Comparison of ENCODE assay signal across 29 cellular contexts in genomic region chr19:46422344-46422743, GRCh38. TPM values are rescaled to one million over a fixed set of nuclear protein-coding genes. Genes with fewer than 3 reads are reported as not detected.
"Had no signal": no experiment of that assay in that cellular context is flagged by ENCODE, and none has a peak within 500 bp of the region (broad histone marks: within the 10 kb centered on the region; RNA-seq: fewer than 3 reads in every experiment).

No MANE protein-coding gene starts in this region.

- H3K36me3 ChIP-seq: ascending aorta, breast epithelium, cardiac muscle cell, colonic mucosa, esophagus squamous epithelium, gastroesophageal sphincter had no signal

- DNase-seq: activated CD4-positive, alpha-beta memory T cell treated with anti-CD3 and anti-CD28 coated beads, Interleukin-2, amount 10 ng/mL, durations not matched to agents 7 days and 5 days; activated CD4-positive, alpha-beta T cell treated with anti-CD3 and anti-CD28 coated beads for 1 hour; activated CD4-positive, alpha-beta T cell treated with anti-CD3 and anti-CD28 coated beads for 4 hours; activated CD4-positive, alpha-beta T cell treated with anti-CD3 and anti-CD28 coated beads, Interleukin-2, amount 10 ng/mL, durations not matched to agents 7 days and 5 days; activated CD4-positive, alpha-beta T cell treated with anti-CD3 and anti-CD28 coated beads, Interleukin-2, amount 50 U/mL, for 4 hours; activated CD8-positive, alpha-beta memory T cell treated with anti-CD3 and anti-CD28 coated beads, Interleukin-2, amount 50 U/mL, for 48 hours; activated gamma-delta T cell; activated naive CD4-positive, alpha-beta T cell; activated naive CD4-positive, alpha-beta T cell treated with anti-CD3 and anti-CD28 coated beads, Interleukin-2, amount 10 ng/mL, durations not matched to agents 7 days and 5 days; activated naive CD8-positive, alpha-beta T cell treated with anti-CD3 and anti-CD28 coated beads, Interleukin-2, amount 10 ng/mL, durations not matched to agents 7 days and 5 days; activated T-cell treated with anti-CD3 and anti-CD28 coated beads for 4 hours; activated T-cell treated with anti-CD3 and anti-CD28 coated beads, Interleukin-2, amount 50 U/mL, for 24 hours; activated T-cell treated with anti-CD3 and anti-CD28 coated beads, Interleukin-2, amount 50 U/mL, for 72 hours; central memory CD4-positive, alpha-beta T cell; cerebellar nuclear complex; colonic mucosa; dorsolateral prefrontal cortex; effector memory CD8-positive, alpha-beta T cell; esophagus squamous epithelium; foreskin melanocyte; T-helper 2 cell had no signal

- H3K4me1 ChIP-seq: breast epithelium had no signal

- H3K4me3 ChIP-seq: ascending aorta, breast epithelium, cardiac muscle cell, colonic mucosa, dorsolateral prefrontal cortex, esophagus squamous epithelium, gastroesophageal sphincter had no signal

- ATAC-seq: activated naive CD4-positive, alpha-beta T cell treated with anti-CD3 and anti-CD28 coated beads, Interleukin-2, amount 50 U/mL, for 72 hours; activated T-cell treated with anti-CD3 and anti-CD28 coated beads, Interleukin-2, amount 50 U/mL, for 72 hours; effector memory CD8-positive, alpha-beta T cell; gastroesophageal sphincter had no signal

- H3K27me3 ChIP-seq: ascending aorta, breast epithelium, cardiac muscle cell, colonic mucosa, dorsolateral prefrontal cortex had no signal

- H3K27ac ChIP-seq: ascending aorta, breast epithelium, cardiac muscle cell, colonic mucosa, esophagus squamous epithelium, gastroesophageal sphincter had no signal

- H3K9me3 ChIP-seq: ascending aorta, breast epithelium, colonic mucosa, esophagus squamous epithelium, gastroesophageal sphincter had no signal

RNA-seq across cellular contexts. Expression of gene PNMA8C, which starts 6.4 kb away (rescaled TPM):
- total RNA-seq: activated CD4-positive, alpha-beta memory T cell treated with anti-CD3 and anti-CD28 coated beads, Interleukin-2, amount 10 ng/mL, durations not matched to agents 7 days and 5 days; activated CD4-positive, alpha-beta T cell treated with anti-CD3 and anti-CD28 coated beads, Interleukin-2, amount 10 ng/mL, durations not matched to agents 7 days and 5 days; activated naive CD4-positive, alpha-beta T cell treated with anti-CD3 and anti-CD28 coated beads, Interleukin-2, amount 50 U/mL, for 72 hours; activated T-cell treated with anti-CD3 and anti-CD28 coated beads, Interleukin-2, amount 50 U/mL, for 72 hours; esophagus squamous epithelium; glomerular endothelial cell; T-helper 1 cell treated with Interleukin-12 subunit alpha and Interleukin-12 subunit beta and Interleukin-4 antibody, amounts not matched to agents 30 ng/mL and 1 ng/mL, for 36 hours had no signal
- polyA plus RNA-seq: esophagus had no signal

RNA-seq across cellular contexts. Expression of gene CCDC8, which starts 9.0 kb away (rescaled TPM):
- total RNA-seq: activated CD4-positive, alpha-beta memory T cell treated with anti-CD3 and anti-CD28 coated beads, Interleukin-2, amount 10 ng/mL, durations not matched to agents 7 days and 5 days; activated CD4-positive, alpha-beta T cell treated with anti-CD3 and anti-CD28 coated beads, Interleukin-2, amount 10 ng/mL, durations not matched to agents 7 days and 5 days; activated naive CD4-positive, alpha-beta T cell treated with anti-CD3 and anti-CD28 coated beads, Interleukin-2, amount 50 U/mL, for 72 hours; activated naive CD8-positive, alpha-beta T cell treated with anti-CD3 and anti-CD28 coated beads, Interleukin-2, amount 10 ng/mL, durations not matched to agents 7 days and 5 days; activated T-cell treated with anti-CD3 and anti-CD28 coated beads, Interleukin-2, amount 50 U/mL, for 72 hours; T-helper 1 cell treated with Interleukin-12 subunit alpha and Interleukin-12 subunit beta and Interleukin-4 antibody, amounts not matched to agents 30 ng/mL and 1 ng/mL, for 36 hours had no signal

RNA-seq across cellular contexts. Expression of gene PNMA8A, which starts 49.0 kb away (rescaled TPM):
- total RNA-seq: activated CD4-positive, alpha-beta memory T cell treated with anti-CD3 and anti-CD28 coated beads, Interleukin-2, amount 10 ng/mL, durations not matched to agents 7 days and 5 days; activated CD4-positive, alpha-beta T cell treated with anti-CD3 and anti-CD28 coated beads, Interleukin-2, amount 10 ng/mL, durations not matched to agents 7 days and 5 days; activated naive CD4-positive, alpha-beta T cell treated with anti-CD3 and anti-CD28 coated beads, Interleukin-2, amount 50 U/mL, for 72 hours; T-helper 1 cell treated with Interleukin-12 subunit alpha and Interleukin-12 subunit beta and Interleukin-4 antibody, amounts not matched to agents 30 ng/mL and 1 ng/mL, for 36 hours had no signal
